17 cellular contexts compared by ENCODE assay signal in genomic region chr7:126361183-126361582, GRCh38.
A peak's percentile ranks its signal among the peaks of the same experiment; 100 is the strongest.
DNase-seq lines count a peak whose midpoint lies in the region; ATAC-seq and TF ChIP-seq lines count a peak whose summit lies in the region.
"Had no signal": no experiment of that assay in that cellular context is flagged by ENCODE, and none has a peak within 500 bp of the region (broad histone marks: within the 10 kb centered on the region; RNA-seq: fewer than 3 reads in every experiment).

No MANE protein-coding gene starts in this region.

- H3K36me3 ChIP-seq in GM23338 (ENCODE audit: insufficient read depth): no peaks in the 10 kb centered on the region

- no peak overlapping the region for H2AFZ ChIP-seq in GM23338

- ATAC-seq in GM23338 (no peak), GM18505 (IDR thresholded peaks at IDR 0.05; ENCODE audit: unreplicated experiment) (no peak), esophagus mucosa (no peak)

- no peak overlapping the region for H3K4me2 ChIP-seq in GM23338

- H3K79me2 ChIP-seq in GM23338 (replicated peaks; ENCODE audit: insufficient read depth): no peaks in the 10 kb centered on the region

- H3K36me3 Mint-ChIP-seq in GM23338 (ENCODE audit: low read depth): no peaks in the 10 kb centered on the region
- H3K36me3 Mint-ChIP-seq: CD4-positive, alpha-beta memory T cell had no signal

- no peaks in the 10 kb centered on the region for H3K4me1 ChIP-seq in GM23338 (ENCODE audit: insufficient read depth)

- H3K4me3 Mint-ChIP-seq in GM23338: no peak overlapping the region
- H3K4me3 Mint-ChIP-seq: CD4-positive, alpha-beta memory T cell had no signal

- H3K27ac ChIP-seq in GM23338 (ENCODE audit: low read depth): no peak overlapping the region

- no peaks in the 10 kb centered on the region for H3K9me2 ChIP-seq in GM23338 (ENCODE audit: insufficient read depth)

- no peaks in the 10 kb centered on the region for H3K27me3 Mint-ChIP-seq in GM23338 (ENCODE audit: insufficient read depth, low read depth, poor library complexity)
- H3K27me3 Mint-ChIP-seq: CD4-positive, alpha-beta memory T cell had no signal

- no peaks in the 10 kb centered on the region for H3K9me3 Mint-ChIP-seq in GM23338

- 0 out of 2 replicates have a peak overlapping the region, but pooled peaks have one; percentile 28 for H3K27ac Mint-ChIP-seq in GM23338
- H3K27ac Mint-ChIP-seq: CD4-positive, alpha-beta memory T cell had no signal

- DNase-seq in NCI-H748 (lab: John Stamatoyannopoulos, UW; ENCODE audit: unreplicated experiment) (peak; percentile 61), NCI-H748 treated with DMSO at 0.1 percent for 48 hours (lab: John Stamatoyannopoulos, UW) (no peak), GM23338 (ENCODE audit: low spot score) (peak; percentile 12), SK-N-DZ (ENCODE audit: low spot score) (peak; percentile 89), iPS DF 19.7 (ENCODE audit: low read depth, low spot score) (peak; percentile 7), NCI-H510A (lab: John Stamatoyannopoulos, UW) (no peak)
- DNase-seq: C1 segment of cervical spinal cord; Calu3; CD4-positive, alpha-beta memory T cell; COR-L47; DMS79; EL; GF-D8; H7; HCEC 1CT had no signal

- TF ChIP-seq POLR2A in GM18505 (IDR thresholded peaks at IDR 0.05; ENCODE audit: borderline replicate concordance, extremely low read depth, insufficient read depth, insufficient read length): no peak

- no peaks in the 10 kb centered on the region for H3F3A ChIP-seq in GM23338 (replicated peaks; ENCODE audit: low read depth)

- no peak overlapping the region for H3K4me3 ChIP-seq in GM23338

- H3K4me1 Mint-ChIP-seq in GM23338: peaks cover 11% of the 10 kb centered on the region
- H3K4me1 Mint-ChIP-seq: CD4-positive, alpha-beta memory T cell had no signal

- H4K20me1 ChIP-seq in GM23338 (replicated peaks; ENCODE audit: insufficient read depth): no peaks in the 10 kb centered on the region

- H3K27me3 ChIP-seq in GM23338 (ENCODE audit: insufficient read depth): no peaks in the 10 kb centered on the region

- TF ChIP-seq CTCF in GM23338 (conservative IDR thresholded peaks at IDR 0.05; ENCODE audit: low read depth in 2 of 2): no peak

TF ChIP-seq in GM23338, 12 proteins besides CTCF, POLR2A, EP300 and RAD21:
- TF ChIP-seq ZNF331 (CRISPR knock-in tag; IDR thresholded peaks at IDR 0.05; ENCODE audit: low read depth) (no peak), ETS1 (IDR thresholded peaks at IDR 0.05) (no peak), ZNF462 (CRISPR knock-in tag; IDR thresholded peaks at IDR 0.05) (no peak), REST (IDR thresholded peaks at IDR 0.05; ENCODE audit: unreplicated experiment) (no peak), CREB1 (CRISPR knock-in tag; IDR thresholded peaks at IDR 0.05; ENCODE audit: low read depth) (no peak), STAT1 (IDR thresholded peaks at IDR 0.05; ENCODE audit: unreplicated experiment) (no peak), EZH2 (IDR thresholded peaks at IDR 0.05; ENCODE audit: low read depth, unreplicated experiment) (no peak)
TF ChIP-seq in GM23338: peak in this region for 0.

Comparison
In these comparisons a context has a peak if more than half of its experiments do, and no peak if none do; other contexts are left out.
1. DNase-seq: peak in NCI-H748 (single experiment), GM23338 (single experiment), SK-N-DZ (single experiment) and iPS DF 19.7 (single experiment); none in NCI-H748 treated with DMSO at 0.1 percent for 48 hours (single experiment) and NCI-H510A (single experiment).